In genomic region chr5:150363185-150363584, GRCh38 we compare ENCODE assay signal across 1 cellular context.
TF ChIP-seq lines count a peak whose summit lies in the region.

No MANE protein-coding gene starts in this region.

TF ChIP-seq in IMR-90, 13 proteins besides CTCF, POLR2A, EP300 and RAD21:
- TF ChIP-seq BHLHE40 (IDR thresholded peaks at IDR 0.05; ENCODE audit: low read depth, low read length) (no peak), MAZ (IDR thresholded peaks at IDR 0.05; ENCODE audit: borderline replicate concordance, low read depth, low read length) (no peak), ELK1 (IDR thresholded peaks at IDR 0.05; ENCODE audit: borderline replicate concordance, low read depth, low read length) (no peak), CEBPB (IDR thresholded peaks at IDR 0.05; ENCODE audit: low read depth, low read length) (no peak), CHD1 (IDR thresholded peaks at IDR 0.05; ENCODE audit: low read depth, low read length) (no peak), USF2 (IDR thresholded peaks at IDR 0.05; ENCODE audit: low read depth, low read length) (no peak), MAFK (IDR thresholded peaks at IDR 0.05; ENCODE audit: low read depth, low read length) (no peak), RCOR1 (IDR thresholded peaks at IDR 0.05; ENCODE audit: insufficient replicate concordance, low read length) (no peak), RFX5 (IDR thresholded peaks at IDR 0.05; ENCODE audit: low read depth, low read length) (no peak), NFE2L2 (IDR thresholded peaks at IDR 0.05; ENCODE audit: low read depth, low read length) (no peak), MXI1 (IDR thresholded peaks at IDR 0.05; ENCODE audit: borderline replicate concordance, low read depth, low read length) (no peak), FOS (IDR thresholded peaks at IDR 0.05; ENCODE audit: low read depth, low read length) (no peak), SMC3 (IDR thresholded peaks at IDR 0.05; ENCODE audit: low read depth, low read length) (no peak)
